Comparison of ENCODE assay signal across 8 cellular contexts in genomic region chr9:121498150-121498486, GRCh38. TPM values are rescaled to one million over a fixed set of nuclear protein-coding genes. Genes with fewer than 3 reads are reported as not detected.
DNase-seq lines count a peak whose midpoint lies in the region; ATAC-seq and TF ChIP-seq lines count a peak whose summit lies in the region.

No MANE protein-coding gene starts in this region.

- intact Hi-C loops in Right ventricle myocardium superior (cut with DNase I) = loop anchor here (2.0 to 5.0 kb wide), 2 partner anchors 34 to 37 kb away; no protein-coding TSS in a partner anchor

- H3K4me2 ChIP-seq in GM23338 = peak overlapping the region; percentile 96
- peak overlapping the region; percentile 92; the same call in 1 of the 2 replicates for H3K4me2 ChIP-seq in KMS-11
- H3K4me2 ChIP-seq in OCI-LY3 (ENCODE audit: low read length) = peak overlapping the region; percentile 82

- peak; percentile 74 to 83 for TF ChIP-seq CTCF in GM23338 (conservative IDR thresholded peaks at IDR 0.05; ENCODE audit: low read depth in 2 of 2)
- TF ChIP-seq CTCF in KMS-11 (conservative IDR thresholded peaks at IDR 0.05; ENCODE audit: low read depth, low read length) = peak; percentile 85
- TF ChIP-seq CTCF in OCI-LY3 (IDR thresholded peaks at IDR 0.05; ENCODE audit: low read depth, low read length) = peak; percentile 74

- no peaks in the 10 kb centered on the region for H3K36me3 ChIP-seq in GM23338 (ENCODE audit: insufficient read depth)
- no peaks in the 10 kb centered on the region for H3K36me3 ChIP-seq in KMS-11 (ENCODE audit: insufficient read depth)
- H3K36me3 ChIP-seq in OCI-LY3 (replicated peaks; ENCODE audit: low read depth, low read length) = no peaks in the 10 kb centered on the region

- DNase-seq in G401 (ENCODE audit: low spot score) (peak; percentile 58), GM23338 (ENCODE audit: low spot score) (peak; percentile 93), Right ventricle myocardium superior (no peak), pons (ENCODE audit: low spot score) (peak; percentile 86)
- peak; percentile 47 for DNase-seq in activated naive CD8-positive, alpha-beta T cell treated with anti-CD3 and anti-CD28 coated beads for 36 hours

- peaks cover 13% of the 10 kb centered on the region; the same call in 2 of the 3 replicates for H3K9me3 Mint-ChIP-seq in GM23338
- H3K9me3 Mint-ChIP-seq in activated naive CD8-positive, alpha-beta T cell treated with anti-CD3 and anti-CD28 coated beads for 36 hours = peaks cover 4% of the 10 kb centered on the region

- H3K4me3 ChIP-seq in GM23338 = peak overlapping the region; percentile 73
- no peak overlapping the region for H3K4me3 ChIP-seq in KMS-11 (IDR thresholded peaks at IDR 0.05; ENCODE audit: insufficient read depth, low read depth, low read length)
- peak overlapping the region; percentile 63 for H3K4me3 ChIP-seq in OCI-LY3 (ENCODE audit: low read length)

- H4K20me1 ChIP-seq in GM23338 (replicated peaks; ENCODE audit: insufficient read depth) (no peaks in the 10 kb centered on the region; the same call in 1 of the 2 replicates), KMS-11 (ENCODE audit: insufficient read depth) (no peaks in the 10 kb centered on the region), OCI-LY3 (ENCODE audit: insufficient read depth, low read length) (no peaks in the 10 kb centered on the region)

- H3K4me1 ChIP-seq in GM23338 (ENCODE audit: insufficient read depth) (peaks cover 13% of the 10 kb centered on the region; the same call in 1 of the 2 replicates), KMS-11 (ENCODE audit: low read depth, poor library complexity, severe bottlenecking) (peaks cover 5% of the 10 kb centered on the region), OCI-LY3 (ENCODE audit: low read length) (peaks cover 29% of the 10 kb centered on the region)

- no peaks in the 10 kb centered on the region for H3K9me2 ChIP-seq in GM23338 (ENCODE audit: insufficient read depth)

- H3K27me3 ChIP-seq in GM23338 (ENCODE audit: insufficient read depth) (peaks cover 57% of the 10 kb centered on the region), KMS-11 (ENCODE audit: insufficient read depth, low read depth) (peaks cover 19% of the 10 kb centered on the region), OCI-LY3 (ENCODE audit: low read depth, low read length) (0 out of 2 replicates have a peak, but pooled peaks cover 6% of the 10 kb centered on the region)

- in situ Hi-C loops in G401 (cut with HindIII; ENCODE audit: low sequenced_read_pairs) = no loop called here

- H3K27me3 Mint-ChIP-seq in GM23338 (ENCODE audit: insufficient read depth, low read depth, poor library complexity) = peaks cover 41% of the 10 kb centered on the region
- peaks cover 74% of the 10 kb centered on the region for H3K27me3 Mint-ChIP-seq in activated naive CD8-positive, alpha-beta T cell treated with anti-CD3 and anti-CD28 coated beads for 36 hours

- peaks cover 13% of the 10 kb centered on the region for H3F3A ChIP-seq in GM23338 (replicated peaks; ENCODE audit: low read depth)

- H3K79me2 ChIP-seq in GM23338 (replicated peaks; ENCODE audit: insufficient read depth) (no peaks in the 10 kb centered on the region), KMS-11 (ENCODE audit: insufficient read depth, low read depth) (no peaks in the 10 kb centered on the region), OCI-LY3 (ENCODE audit: low read length) (no peaks in the 10 kb centered on the region)

- H2AFZ ChIP-seq in GM23338 = no peak overlapping the region
- peak overlapping the region; percentile 39; the same call in 1 of the 2 replicates for H2AFZ ChIP-seq in KMS-11 (ENCODE audit: low read depth)
- H2AFZ ChIP-seq in OCI-LY3 (ENCODE audit: low read depth, low read length) = no peak overlapping the region

- ATAC-seq in GM23338 (peak; percentile 67), Right ventricle myocardium superior (ENCODE audit: poor library complexity) (peak; percentile 73), GM19328 (IDR thresholded peaks at IDR 0.05; ENCODE audit: unreplicated experiment) (no peak)

- H3K27ac ChIP-seq in GM23338 (ENCODE audit: low read depth) = no peak overlapping the region
- H3K27ac ChIP-seq in KMS-11 = no peak overlapping the region
- no peak overlapping the region for H3K27ac ChIP-seq in OCI-LY3 (ENCODE audit: low read length)

- H3K4me3 Mint-ChIP-seq in GM23338 = peak overlapping the region; percentile 72
- peak overlapping the region; percentile 72 for H3K4me3 Mint-ChIP-seq in activated naive CD8-positive, alpha-beta T cell treated with anti-CD3 and anti-CD28 coated beads for 36 hours

- H3K9ac ChIP-seq in KMS-11 = no peak overlapping the region
- no peak overlapping the region for H3K9ac ChIP-seq in OCI-LY3 (ENCODE audit: low read length)

- H3K36me3 Mint-ChIP-seq in GM23338 (ENCODE audit: low read depth) = no peaks in the 10 kb centered on the region
- H3K36me3 Mint-ChIP-seq in activated naive CD8-positive, alpha-beta T cell treated with anti-CD3 and anti-CD28 coated beads for 36 hours = no peaks in the 10 kb centered on the region

- H3K27ac Mint-ChIP-seq in GM23338 = no peak overlapping the region
- H3K27ac Mint-ChIP-seq in activated naive CD8-positive, alpha-beta T cell treated with anti-CD3 and anti-CD28 coated beads for 36 hours = no peak overlapping the region

- peaks cover 18% of the 10 kb centered on the region for H3K4me1 Mint-ChIP-seq in GM23338
- peaks cover 16% of the 10 kb centered on the region for H3K4me1 Mint-ChIP-seq in activated naive CD8-positive, alpha-beta T cell treated with anti-CD3 and anti-CD28 coated beads for 36 hours

- no peaks in the 10 kb centered on the region for H3K9me3 ChIP-seq in OCI-LY3 (ENCODE audit: insufficient read depth, low read length)

TF ChIP-seq in GM23338, 12 proteins besides CTCF, POLR2A, EP300 and RAD21:
- TF ChIP-seq ZNF331 (CRISPR knock-in tag; IDR thresholded peaks at IDR 0.05; ENCODE audit: low read depth) (no peak), POLR2AphosphoS5 (IDR thresholded peaks at IDR 0.05; ENCODE audit: low read depth) (no peak), REST (IDR thresholded peaks at IDR 0.05; ENCODE audit: unreplicated experiment) (no peak), EZH2phosphoT487 (IDR thresholded peaks at IDR 0.05; ENCODE audit: unreplicated experiment) (no peak), NANOG (IDR thresholded peaks at IDR 0.05; ENCODE audit: borderline replicate concordance) (no peak), EZH2 (IDR thresholded peaks at IDR 0.05; ENCODE audit: low read depth, unreplicated experiment) (no peak)
- TF ChIP-seq, protein P1, sequence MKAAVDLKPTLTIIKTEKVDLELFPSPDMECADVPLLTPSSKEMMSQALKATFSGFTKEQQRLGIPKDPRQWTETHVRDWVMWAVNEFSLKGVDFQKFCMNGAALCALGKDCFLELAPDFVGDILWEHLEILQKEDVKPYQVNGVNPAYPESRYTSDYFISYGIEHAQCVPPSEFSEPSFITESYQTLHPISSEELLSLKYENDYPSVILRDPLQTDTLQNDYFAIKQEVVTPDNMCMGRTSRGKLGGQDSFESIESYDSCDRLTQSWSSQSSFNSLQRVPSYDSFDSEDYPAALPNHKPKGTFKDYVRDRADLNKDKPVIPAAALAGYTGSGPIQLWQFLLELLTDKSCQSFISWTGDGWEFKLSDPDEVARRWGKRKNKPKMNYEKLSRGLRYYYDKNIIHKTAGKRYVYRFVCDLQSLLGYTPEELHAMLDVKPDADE (IDR thresholded peaks at IDR 0.05) = no peak

RNA-seq across cellular contexts. Expression of gene GGTA1, which starts 1.5 kb away (rescaled TPM):
- not detected in 2 replicates for total RNA-seq in G401 (2014; rRNA removed; shearing (Covaris generic))
- not detected in 2 replicates for total RNA-seq in GM23338 (2014; rRNA removed; shearing (Covaris generic))
- 0.16 and 0.17 TPM in 2 replicates for polyA plus RNA-seq in GM23338 (2016; fragmentation: Nextera tagmentation; extraction: Ambion mirVana)
- not detected for total RNA-seq in activated naive CD8-positive, alpha-beta T cell treated with anti-CD3 and anti-CD28 coated beads for 36 hours
- 31.3 TPM for total RNA-seq in Right ventricle myocardium superior

Comparison
In these comparisons a context has a peak if more than half of its experiments do, and no peak if none do; other contexts are left out.
1. RNA of gene GGTA1, which starts 1.5 kb away (total RNA-seq): 31.3 TPM in Right ventricle myocardium superior (single experiment); not detected in G401, not detected in GM23338 and not detected in activated naive CD8-positive, alpha-beta T cell treated with anti-CD3 and anti-CD28 coated beads for 36 hours; every median in the first group is over 10 times any median in the second.
2. Peak in every context shown above with its lines, with median percentiles within 50 percentile points of each other: H3K4me2 ChIP-seq and CTCF ChIP-seq.